2 cellular contexts compared by ENCODE assay signal in genomic region chr11:72758304-72758689, GRCh38.
TF ChIP-seq lines count a peak whose summit lies in the region.

No MANE protein-coding gene starts in this region.

TF ChIP-seq in IMR-90, 13 proteins besides CTCF, POLR2A, EP300 and RAD21:
- no peak for TF ChIP-seq ELK1 (IDR thresholded peaks at IDR 0.05; ENCODE audit: borderline replicate concordance, low read depth, low read length)
- peak; percentile 88 for TF ChIP-seq CEBPB (IDR thresholded peaks at IDR 0.05; ENCODE audit: low read depth, low read length)
- TF ChIP-seq RCOR1 (IDR thresholded peaks at IDR 0.05; ENCODE audit: insufficient replicate concordance, low read length) = no peak
- TF ChIP-seq MAZ (IDR thresholded peaks at IDR 0.05; ENCODE audit: borderline replicate concordance, low read depth, low read length) = 0 out of 2 replicates have a peak, but pooled peaks have one; percentile 39
- no peak for TF ChIP-seq MAFK (IDR thresholded peaks at IDR 0.05; ENCODE audit: low read depth, low read length)
- peak; percentile 50; the same call in 1 of the 2 replicates for TF ChIP-seq BHLHE40 (IDR thresholded peaks at IDR 0.05; ENCODE audit: low read depth, low read length)
- TF ChIP-seq FOS (IDR thresholded peaks at IDR 0.05; ENCODE audit: low read depth, low read length) = peak; percentile 50; the same call in 1 of the 2 replicates
- no peak for TF ChIP-seq SMC3 (IDR thresholded peaks at IDR 0.05; ENCODE audit: low read depth, low read length)
- no peak for TF ChIP-seq MXI1 (IDR thresholded peaks at IDR 0.05; ENCODE audit: borderline replicate concordance, low read depth, low read length)
- no peak for TF ChIP-seq RFX5 (IDR thresholded peaks at IDR 0.05; ENCODE audit: low read depth, low read length)
- TF ChIP-seq NFE2L2 (IDR thresholded peaks at IDR 0.05; ENCODE audit: low read depth, low read length) = no peak
- TF ChIP-seq USF2 (IDR thresholded peaks at IDR 0.05; ENCODE audit: low read depth, low read length) = no peak
- no peak for TF ChIP-seq CHD1 (IDR thresholded peaks at IDR 0.05; ENCODE audit: low read depth, low read length)

TF ChIP-seq in WTC11, 78 proteins besides CTCF, POLR2A, EP300 and RAD21:
- TF ChIP-seq IRF1 (CRISPR knock-in tag; IDR thresholded peaks at IDR 0.05) (no peak), NFATC4 (CRISPR knock-in tag; IDR thresholded peaks at IDR 0.05) (no peak), ZSCAN18 (CRISPR knock-in tag; IDR thresholded peaks at IDR 0.05) (no peak), SMAD3 (CRISPR knock-in tag; IDR thresholded peaks at IDR 0.05; ENCODE audit: borderline replicate concordance) (no peak)
